Comparison of ENCODE assay signal across 19 cellular contexts in the genomic region with DNA sequence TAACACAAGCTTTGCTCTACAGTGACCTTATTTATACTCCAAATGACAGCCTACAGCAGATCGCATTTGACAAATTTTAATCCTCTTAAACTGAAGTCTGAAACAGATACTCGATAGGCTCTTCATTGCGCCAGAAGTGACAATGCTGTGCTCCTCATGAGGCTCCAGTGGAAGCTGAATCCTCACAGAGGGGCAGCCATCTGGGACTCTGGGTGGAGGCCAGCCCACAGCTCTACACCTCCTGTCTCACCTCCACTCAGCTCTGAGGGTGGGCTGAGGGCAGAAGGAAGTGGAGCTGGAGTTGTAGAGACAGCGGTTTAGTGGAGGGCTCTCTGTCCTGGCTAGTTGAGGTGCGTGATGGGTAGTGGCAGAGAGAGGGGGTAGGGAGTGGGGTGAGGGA.
A peak's percentile ranks its signal among the peaks of the same experiment; 100 is the strongest.
DNase-seq lines count a peak whose midpoint lies in the region; ATAC-seq and TF ChIP-seq lines count a peak whose summit lies in the region.
"Had no signal": no experiment of that assay in that cellular context is flagged by ENCODE, and none has a peak within 500 bp of the region (broad histone marks: within the 10 kb centered on the region; RNA-seq: fewer than 3 reads in every experiment).

No MANE protein-coding gene starts in this region.

- H3K4me2 ChIP-seq in neural progenitor cell: no peak overlapping the region

- H3K27ac Mint-ChIP-seq in T-helper 17 cell (peak overlapping the region; percentile 78), memory B cell (peak overlapping the region; percentile 7), neural progenitor cell (no peak overlapping the region)
- H3K27ac Mint-ChIP-seq: activated naive CD8-positive, alpha-beta T cell treated with anti-CD3 and anti-CD28 coated beads for 36 hours; activated T-helper 1 cell treated with anti-CD3 and anti-CD28 coated beads, Interleukin-12 subunit alpha, Interleukin-12 subunit beta, Interleukin-2, Interleukin-4 antibody, amounts not matched to agents 30 ng/mL and 10 ng/mL and 1 ng/mL, durations not matched to agents 14 hours and 24 hours and 36 hours; endodermal cell had no signal

- no peaks in the 10 kb centered on the region for H3K79me2 ChIP-seq in neural progenitor cell (ENCODE audit: low read depth)

- intact Hi-C loops in left ventricle myocardium inferior (cut with micrococcal nuclease): no loop called here
- intact Hi-C loops in Right ventricle myocardium superior (cut with DNase I): no loop called here

- ATAC-seq in Right ventricle myocardium superior (ENCODE audit: poor library complexity) (no peak), T-helper 17 cell (no peak), memory B cell (ENCODE audit: low read depth) (no peak), HG03457 (IDR thresholded peaks at IDR 0.05; ENCODE audit: unreplicated experiment) (no peak), HG02970 (IDR thresholded peaks at IDR 0.05; ENCODE audit: low FRiP score, unreplicated experiment) (no peak)
- ATAC-seq: K562 had no signal

- H3K4me3 Mint-ChIP-seq in T-helper 17 cell: peak overlapping the region; percentile 71
- H3K4me3 Mint-ChIP-seq in memory B cell: no peak overlapping the region
- H3K4me3 Mint-ChIP-seq in neural progenitor cell: no peak overlapping the region
- H3K4me3 Mint-ChIP-seq: activated naive CD8-positive, alpha-beta T cell treated with anti-CD3 and anti-CD28 coated beads for 36 hours; activated T-helper 1 cell treated with anti-CD3 and anti-CD28 coated beads, Interleukin-12 subunit alpha, Interleukin-12 subunit beta, Interleukin-2, Interleukin-4 antibody, amounts not matched to agents 30 ng/mL and 10 ng/mL and 1 ng/mL, durations not matched to agents 14 hours and 24 hours and 36 hours; endodermal cell had no signal

- H3F3A ChIP-seq in neural progenitor cell (ENCODE audit: low read depth): no peaks in the 10 kb centered on the region

- no peak overlapping the region for H2AFZ ChIP-seq in neural progenitor cell (replicated peaks)

- H3K4me1 ChIP-seq in left ventricle myocardium inferior (peaks cover 46% of the 10 kb centered on the region), neural progenitor cell (peaks cover 4% of the 10 kb centered on the region)

- H3K36me3 ChIP-seq in left ventricle myocardium inferior (no peaks in the 10 kb centered on the region), neural progenitor cell (no peaks in the 10 kb centered on the region)

- H3K9ac ChIP-seq in neural progenitor cell: no peak overlapping the region

- H3K4me3 ChIP-seq in left ventricle myocardium inferior (no peak overlapping the region), neural progenitor cell (no peak overlapping the region)
- H3K4me3 ChIP-seq: K562 had no signal

- TF ChIP-seq CTCF in left ventricle myocardium inferior (IDR thresholded peaks at IDR 0.05; ENCODE audit: borderline replicate concordance) (no peak), neural progenitor cell (IDR thresholded peaks at IDR 0.05) (no peak)

- H3K36me3 Mint-ChIP-seq in T-helper 17 cell (ENCODE audit: low read depth) (no peaks in the 10 kb centered on the region), memory B cell (no peaks in the 10 kb centered on the region), neural progenitor cell (no peaks in the 10 kb centered on the region)
- H3K36me3 Mint-ChIP-seq: activated naive CD8-positive, alpha-beta T cell treated with anti-CD3 and anti-CD28 coated beads for 36 hours; brain had no signal

- H3K9me3 ChIP-seq in left ventricle myocardium inferior (replicated peaks): no peaks in the 10 kb centered on the region
- H3K9me3 ChIP-seq in T-helper 17 cell (ENCODE audit: control insufficient read depth, low read length, poor library complexity, severe bottlenecking): no peaks in the 10 kb centered on the region
- no peaks in the 10 kb centered on the region for H3K9me3 ChIP-seq in neural progenitor cell (ENCODE audit: low read depth)

- H3K27ac ChIP-seq in left ventricle myocardium inferior (replicated peaks): peak overlapping the region; percentile 6
- H3K27ac ChIP-seq in neural progenitor cell: no peak overlapping the region
- H3K27ac ChIP-seq: C4-2B had no signal

- no peaks in the 10 kb centered on the region for H4K20me1 ChIP-seq in neural progenitor cell (ENCODE audit: low read depth)

- no peaks in the 10 kb centered on the region for H3K27me3 ChIP-seq in left ventricle myocardium inferior (ENCODE audit: low read depth)
- no peaks in the 10 kb centered on the region for H3K27me3 ChIP-seq in neural progenitor cell

- peaks cover 38% of the 10 kb centered on the region for H3K4me1 Mint-ChIP-seq in T-helper 17 cell
- peaks cover 29% of the 10 kb centered on the region for H3K4me1 Mint-ChIP-seq in memory B cell
- peaks cover 13% of the 10 kb centered on the region for H3K4me1 Mint-ChIP-seq in neural progenitor cell

- H3K9me3 Mint-ChIP-seq in memory B cell (no peaks in the 10 kb centered on the region), neural progenitor cell (no peaks in the 10 kb centered on the region)
- H3K9me3 Mint-ChIP-seq: activated naive CD8-positive, alpha-beta T cell treated with anti-CD3 and anti-CD28 coated beads for 36 hours; activated T-helper 1 cell treated with anti-CD3 and anti-CD28 coated beads, Interleukin-12 subunit alpha, Interleukin-12 subunit beta, Interleukin-2, Interleukin-4 antibody, amounts not matched to agents 30 ng/mL and 10 ng/mL and 1 ng/mL, durations not matched to agents 14 hours and 24 hours and 36 hours; endodermal cell had no signal

- DNase-seq in left ventricle myocardium inferior (no peak), Right ventricle myocardium superior (no peak), T-helper 17 cell (no peak), memory B cell (ENCODE audit: low spot score in 2 of 2) (no peak), NCI-H128 (lab: John Stamatoyannopoulos, UW; ENCODE audit: unreplicated experiment) (no peak), neural progenitor cell (ENCODE audit: low spot score) (no peak)
- DNase-seq: ACHN; activated CD4-positive, alpha-beta T cell treated with anti-CD3 and anti-CD28 coated beads for 4 hours; activated naive CD8-positive, alpha-beta T cell treated with anti-CD3 and anti-CD28 coated beads for 36 hours; endodermal cell; NCI-H187 treated with DMSO at 0.1 percent for 48 hours; SHP77; stimulated activated CD4-positive, alpha-beta T cell treated with anti-CD3 and anti-CD28 coated beads, Interleukin-4, amount 100 ng/mL, for 24 hours had no signal

- no peaks in the 10 kb centered on the region for H3K27me3 Mint-ChIP-seq in T-helper 17 cell
- no peaks in the 10 kb centered on the region for H3K27me3 Mint-ChIP-seq in memory B cell
- H3K27me3 Mint-ChIP-seq in neural progenitor cell (ENCODE audit: insufficient read depth, low read depth): peaks cover 7% of the 10 kb centered on the region
- H3K27me3 Mint-ChIP-seq: activated naive CD8-positive, alpha-beta T cell treated with anti-CD3 and anti-CD28 coated beads for 36 hours; brain had no signal
